ENCODE assay signal across 1 cellular context in genomic region chr12:93738199-93739058, GRCh38.
A peak's percentile ranks its signal among the peaks of the same experiment; 100 is the strongest.
TF ChIP-seq lines count a peak whose summit lies in the region.

No MANE protein-coding gene starts in this region.

TF ChIP-seq in K562, 482 proteins besides CTCF, POLR2A, EP300 and RAD21 (continued from another document):
- TF ChIP-seq ZHX1 (conservative IDR thresholded peaks at IDR 0.05; ENCODE audit: low read length) = no peak
- peak; percentile 46; the same call in 1 of the 2 replicates for TF ChIP-seq HINFP (tag; conservative IDR thresholded peaks at IDR 0.05; ENCODE audit: low read depth)
- no peak for TF ChIP-seq CBFB (CRISPR knock-in tag; IDR thresholded peaks at IDR 0.05)
- 0 out of 2 replicates have a peak, but pooled peaks have one; percentile 62 for TF ChIP-seq TRIM25 (IDR thresholded peaks at IDR 0.05; ENCODE audit: borderline replicate concordance)
- TF ChIP-seq L3MBTL2 (IDR thresholded peaks at IDR 0.05) = peak; percentile 55
- no peak for TF ChIP-seq HIVEP1 (CRISPR knock-in tag; IDR thresholded peaks at IDR 0.05)
- TF ChIP-seq CXXC5 (CRISPR knock-in tag; IDR thresholded peaks at IDR 0.05) = peak; percentile 45
- TF ChIP-seq NFRKB (IDR thresholded peaks at IDR 0.05; ENCODE audit: low read depth) = peak; percentile 51; the same call in 1 of the 2 replicates
- TF ChIP-seq ZNF589 (CRISPR knock-in tag; IDR thresholded peaks at IDR 0.05; ENCODE audit: low read depth) = peak; percentile 56; the same call in 1 of the 2 replicates
- 0 out of 2 replicates have a peak, but pooled peaks have one; percentile 45 for TF ChIP-seq KLF6 (CRISPR knock-in tag; IDR thresholded peaks at IDR 0.05; ENCODE audit: borderline replicate concordance)
- no peak for TF ChIP-seq SMAD3 (CRISPR knock-in tag; conservative IDR thresholded peaks at IDR 0.05)
- TF ChIP-seq HMG20A (CRISPR knock-in tag; conservative IDR thresholded peaks at IDR 0.05) = no peak
- TF ChIP-seq NKRF (IDR thresholded peaks at IDR 0.05; ENCODE audit: borderline replicate concordance) = peak; percentile 36; the same call in 1 of the 2 replicates
- no peak for TF ChIP-seq NCOA4 (IDR thresholded peaks at IDR 0.05; ENCODE audit: partially characterized antibody)
- TF ChIP-seq ZNF408 (CRISPR knock-in tag; IDR thresholded peaks at IDR 0.05; ENCODE audit: low read depth) = no peak
- TF ChIP-seq ZNF507 (tag; conservative IDR thresholded peaks at IDR 0.05) = no peak
- TF ChIP-seq NBN (IDR thresholded peaks at IDR 0.05; ENCODE audit: low read depth) = 0 out of 2 replicates have a peak, but pooled peaks have one; percentile 52
- peak; percentile 56; the same call in 1 of the 2 replicates for TF ChIP-seq HLTF (IDR thresholded peaks at IDR 0.05)
- 0 out of 4 replicates have a peak, but pooled peaks of 1 of the 2 experiments have one; percentile 43 for TF ChIP-seq MLLT1 (IDR thresholded peaks at IDR 0.05)
- 0 out of 2 replicates have a peak, but pooled peaks have one; percentile 21 for TF ChIP-seq MIER1 (IDR thresholded peaks at IDR 0.05; ENCODE audit: low read depth)
- TF ChIP-seq NR4A1 (CRISPR knock-in tag; IDR thresholded peaks at IDR 0.05) = 0 out of 2 replicates have a peak, but pooled peaks have one; percentile 29
- TF ChIP-seq NR4A1 (tag; IDR thresholded peaks at IDR 0.05) = no peak; the same call in 1 of the 2 replicates
- peak; percentile 68; the same call in 1 of the 2 replicates for TF ChIP-seq LARP7 (IDR thresholded peaks at IDR 0.05)
- no peak for TF ChIP-seq SAFB (IDR thresholded peaks at IDR 0.05; ENCODE audit: borderline replicate concordance, low read depth, low read length)
- TF ChIP-seq SMAD4 (CRISPR knock-in tag; conservative IDR thresholded peaks at IDR 0.05) = peak; percentile 61; the same call in 1 of the 2 replicates
- TF ChIP-seq KHSRP (IDR thresholded peaks at IDR 0.05) = 0 out of 2 replicates have a peak, but pooled peaks have one; percentile 30
- TF ChIP-seq DMBX1 (CRISPR knock-in tag; IDR thresholded peaks at IDR 0.05; ENCODE audit: borderline replicate concordance) = peak; percentile 48; the same call in 1 of the 2 replicates
- peak; percentile 30; the same call in 1 of the 2 replicates for TF ChIP-seq SMARCA5 (IDR thresholded peaks at IDR 0.05)
- TF ChIP-seq ZFX (CRISPR knock-in tag; IDR thresholded peaks at IDR 0.05) = peak; percentile 22; the same call in 1 of the 2 replicates
- TF ChIP-seq THRAP3 (IDR thresholded peaks at IDR 0.05; ENCODE audit: borderline replicate concordance) = 0 out of 2 replicates have a peak, but pooled peaks have one; percentile 43
- TF ChIP-seq ZNF592 (IDR thresholded peaks at IDR 0.05) = peak; percentile 70; the same call in 1 of the 2 replicates
- TF ChIP-seq GABPA (tag; conservative IDR thresholded peaks at IDR 0.05; ENCODE audit: low read depth) = 0 out of 2 replicates have a peak, but pooled peaks have one; percentile 13
- TF ChIP-seq NR2C2 (CRISPR knock-in tag; IDR thresholded peaks at IDR 0.05) = no peak
- TF ChIP-seq NR2C2 (tag; IDR thresholded peaks at IDR 0.05) = 0 out of 2 replicates have a peak, but pooled peaks have one; percentile 6
- peak; percentile 44; the same call in 1 of the 2 replicates for TF ChIP-seq MEF2D (tag; conservative IDR thresholded peaks at IDR 0.05; ENCODE audit: low read depth)
